Comparison of ENCODE assay signal across 16 cellular contexts in genomic region chr7:66905689-66906088, GRCh38. TPM values are rescaled to one million over a fixed set of nuclear protein-coding genes. Genes with fewer than 3 reads are reported as not detected.
DNase-seq lines count a peak whose midpoint lies in the region; ATAC-seq and TF ChIP-seq lines count a peak whose summit lies in the region.
"Had no signal": no experiment of that assay in that cellular context is flagged by ENCODE, and none has a peak within 500 bp of the region (broad histone marks: within the 10 kb centered on the region; RNA-seq: fewer than 3 reads in every experiment).

No MANE protein-coding gene starts in this region.

- no peaks in the 10 kb centered on the region for H3K36me3 Mint-ChIP-seq in activated CD4-positive, alpha-beta T cell treated with anti-CD3 and anti-CD28 coated beads, Interleukin-2, amount 10 ng/mL, durations not matched to agents 24 days and 14 days (ENCODE audit: low read depth)

- H3K4me3 ChIP-seq in LNCaP clone FGC (ENCODE audit: low read depth, low read length) (no peak overlapping the region), retinal pigment epithelial cell (ENCODE audit: low read length) (no peak overlapping the region)
- H3K4me3 ChIP-seq: spleen, transverse colon had no signal

- no peak for DNase-seq in activated CD4-positive, alpha-beta T cell treated with anti-CD3 and anti-CD28 coated beads, Interleukin-2, amount 10 ng/mL, durations not matched to agents 24 days and 14 days
- DNase-seq in activated CD4-positive, alpha-beta T cell treated with anti-CD3 and anti-CD28 coated beads, Interleukin-2, amount 50 U/mL, for 48 hours, result no peak
- DNase-seq in LNCaP clone FGC (ENCODE audit: low read depth), result no peak
- peak; percentile 29 for DNase-seq in dermis blood vessel endothelial cell
- DNase-seq in retinal pigment epithelial cell (ENCODE audit: low read depth), result no peak
- DNase-seq: ACHN; activated effector memory CD4-positive, alpha-beta T cell treated with Interleukin-2 at 50 U/mL for 16 hours; HCEC 1CT; naive thymus-derived CD4-positive, alpha-beta T cell; NCI-H1092; NCI-H69; spleen; transverse colon had no signal

- no peak overlapping the region for H3K4me3 Mint-ChIP-seq in activated CD4-positive, alpha-beta T cell treated with anti-CD3 and anti-CD28 coated beads, Interleukin-2, amount 10 ng/mL, durations not matched to agents 24 days and 14 days

- TF ChIP-seq CTCF in LNCaP clone FGC (IDR thresholded peaks at IDR 0.05; ENCODE audit: control insufficient read depth, extremely low read depth, insufficient read depth) (peak; percentile 10; the same call in 1 of the 2 replicates), retinal pigment epithelial cell (conservative IDR thresholded peaks at IDR 0.05; ENCODE audit: low read depth, low read length) (peak; percentile 28)

- H3K27me3 Mint-ChIP-seq in activated CD4-positive, alpha-beta T cell treated with anti-CD3 and anti-CD28 coated beads, Interleukin-2, amount 10 ng/mL, durations not matched to agents 24 days and 14 days, result no peaks in the 10 kb centered on the region
- H3K27me3 Mint-ChIP-seq: naive thymus-derived CD4-positive, alpha-beta T cell had no signal

- ATAC-seq in GM18520 (IDR thresholded peaks at IDR 0.05; ENCODE audit: unreplicated experiment) (no peak), GM19328 (IDR thresholded peaks at IDR 0.05; ENCODE audit: unreplicated experiment) (no peak), GM18511 (IDR thresholded peaks at IDR 0.05; ENCODE audit: unreplicated experiment) (no peak)
- ATAC-seq: naive thymus-derived CD4-positive, alpha-beta T cell had no signal

- H3K9me3 Mint-ChIP-seq in activated CD4-positive, alpha-beta T cell treated with anti-CD3 and anti-CD28 coated beads, Interleukin-2, amount 10 ng/mL, durations not matched to agents 24 days and 14 days, result no peaks in the 10 kb centered on the region

- no peaks in the 10 kb centered on the region for H3K4me1 Mint-ChIP-seq in activated CD4-positive, alpha-beta T cell treated with anti-CD3 and anti-CD28 coated beads, Interleukin-2, amount 10 ng/mL, durations not matched to agents 24 days and 14 days

- peak overlapping the region; percentile 64 for H3K27ac Mint-ChIP-seq in activated CD4-positive, alpha-beta T cell treated with anti-CD3 and anti-CD28 coated beads, Interleukin-2, amount 10 ng/mL, durations not matched to agents 24 days and 14 days

- intact Hi-C loops in activated CD4-positive, alpha-beta T cell treated with anti-CD3 and anti-CD28 coated beads, Interleukin-2, amount 10 ng/mL, durations not matched to agents 24 days and 14 days (cut with micrococcal nuclease), result no loop called here

RNA-seq across cellular contexts. Expression of gene TMEM248, which starts 15.3 kb away (rescaled TPM):
- total RNA-seq in activated CD4-positive, alpha-beta T cell treated with anti-CD3 and anti-CD28 coated beads, Interleukin-2, amount 10 ng/mL, durations not matched to agents 24 days and 14 days, result 88.4 and 92.2 TPM in 2 replicates
- total RNA-seq in dermis blood vessel endothelial cell, result 92.6 and 97.2 TPM in 2 replicates
